ENCODE assay signal across 27 cellular contexts in the genomic region with DNA sequence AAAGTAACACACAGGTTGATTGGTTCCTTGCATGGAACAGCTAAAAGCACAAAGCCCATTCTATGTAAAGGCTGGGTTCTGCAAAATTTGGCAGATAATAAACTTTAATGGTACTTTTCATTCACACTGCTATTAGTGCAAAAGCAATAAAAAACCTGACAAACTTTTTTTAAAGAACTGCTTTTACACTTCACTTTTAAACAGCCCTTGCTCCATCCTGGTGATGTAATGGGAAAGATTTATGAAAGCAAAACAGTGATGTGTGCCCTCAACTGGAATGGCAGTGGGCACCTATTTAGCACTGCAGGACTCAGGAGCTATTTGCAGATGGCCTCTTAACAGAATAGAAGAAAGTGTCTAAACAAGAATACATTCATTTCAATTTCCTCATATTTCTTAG.
"Had no signal": no experiment of that assay in that cellular context is flagged by ENCODE, and none has a peak within 500 bp of the region (broad histone marks: within the 10 kb centered on the region; RNA-seq: fewer than 3 reads in every experiment).

No MANE protein-coding gene starts in this region.

- DNase-seq: Kasumi-1, MG63, NCI-H1048, NCI-H1092 treated with DMSO at 0.1 percent for 48 hours, NCI-H1105 treated with DMSO at 0.1 percent for 48 hours, NCI-H1436, NCI-H146, NCI-H1694, NCI-H187, NCI-H1930, NCI-H2029 treated with DMSO at 0.1 percent for 48 hours, NCI-H2081 treated with DMSO at 0.1 percent for 48 hours, NCI-H2107, NCI-H2171, NCI-H226, NCI-H446 treated with DMSO at 0.1 percent for 48 hours, NCI-H510A, NCI-H524, NCI-H774, PC-9, SHP77, SIG-M5, SJCRH30, T-cell had no signal

- ATAC-seq: Panc1, Right ventricle myocardium inferior, SK-N-SH treated with all-trans-retinoic acid at 6 μM for 48 hours, T-cell had no signal
